In genomic region chr14:90582166-90582565, GRCh38 we compare ENCODE assay signal across 9 cellular contexts.
"Had no signal": no experiment of that assay in that cellular context is flagged by ENCODE, and none has a peak within 500 bp of the region (broad histone marks: within the 10 kb centered on the region; RNA-seq: fewer than 3 reads in every experiment).

No MANE protein-coding gene starts in this region.

- FAIRE-seq: K562 had no signal

- ATAC-seq: HCT116, K562 had no signal

- H3K36me3 ChIP-seq: HAP-1 had no signal

- H3K4me1 ChIP-seq: HAP-1 had no signal

- H3K27ac ChIP-seq: GM23248, HL-60 had no signal

- DNase-seq: GM23248, GOT3, H7, HFFc6, IMR-90 had no signal

- H3K9me3 ChIP-seq: HAP-1 had no signal

- H3K4me3 ChIP-seq: GM23248, HAP-1, K562 had no signal
